ENCODE assay signal across 17 cellular contexts in genomic region chr6:70390067-70390466, GRCh38. TPM values are rescaled to one million over a fixed set of nuclear protein-coding genes. Genes with fewer than 3 reads are reported as not detected.
DNase-seq lines count a peak whose midpoint lies in the region; ATAC-seq, FAIRE-seq and TF ChIP-seq lines count a peak whose summit lies in the region.
"Had no signal": no experiment of that assay in that cellular context is flagged by ENCODE, and none has a peak within 500 bp of the region (broad histone marks: within the 10 kb centered on the region; RNA-seq: fewer than 3 reads in every experiment).

No MANE protein-coding gene starts in this region.

- H3K9me3 ChIP-seq in HepG2 (ENCODE audit: low read length): no peaks in the 10 kb centered on the region
- no peaks in the 10 kb centered on the region for H3K9me3 ChIP-seq in right lobe of liver
- H3K9me3 ChIP-seq: SJCRH30 had no signal

- H4K20me1 ChIP-seq in HepG2 (ENCODE audit: insufficient read depth, low read length): no peaks in the 10 kb centered on the region

- no peaks in the 10 kb centered on the region for H3K79me2 ChIP-seq in HepG2 (ENCODE audit: insufficient read depth, low read length)

- DNase-seq in HepG2 (ENCODE audit: low spot score) (peak; percentile 60), right lobe of liver (no peak), NCI-H146 treated with DMSO at 0.1 percent for 48 hours (lab: John Stamatoyannopoulos, UW; ENCODE audit: unreplicated experiment) (peak; percentile 86), NCI-H69 (lab: John Stamatoyannopoulos, UW) (peak; percentile 95), NK-92 (lab: John Stamatoyannopoulos, UW; ENCODE audit: unreplicated experiment) (no peak), HK-2 (ENCODE audit: unreplicated experiment) (no peak)
- DNase-seq: DMS79, Kasumi-1, NCI-H1694, NCI-H2171, NCI-H446, OCI-M1, SJCRH30, T-cell had no signal

- ATAC-seq in HepG2 (peak; percentile 38; the same call in 1 of the 3 replicates), right lobe of liver (no peak), HG03159 (IDR thresholded peaks at IDR 0.05; ENCODE audit: unreplicated experiment) (no peak)
- ATAC-seq: T-cell had no signal

- TF ChIP-seq CTCF in HepG2 (CRISPR knock-in tag; IDR thresholded peaks at IDR 0.05) (no peak), right lobe of liver (IDR thresholded peaks at IDR 0.05) (no peak)

- TF ChIP-seq RAD21 in HepG2 (CRISPR knock-in tag; IDR thresholded peaks at IDR 0.05): no peak

- POLR2A ChIA-PET in HepG2 (lab: Yijun Ruan, JAX): interaction anchor here (1.0 to 1.3 kb wide), 2 partner anchors 9 to 23 kb away, joined by 3 to 5 read pairs; partner anchors contain the start of gene FAM135A

- TF ChIP-seq POLR2A in HepG2 (IDR thresholded peaks at IDR 0.05; ENCODE audit: insufficient read depth in 1 of 2, low read depth in 2 of 2, low read length in 2 of 2): no peak
- TF ChIP-seq POLR2A in right lobe of liver (IDR thresholded peaks at IDR 0.05): no peak

- 0% methylated on average over 1 of the region's 1 CpG for WGBS in HepG2 (ENCODE audit: low lambda C conversion rate)
- 12% methylated on average over 1 of the region's 1 CpG for WGBS in right lobe of liver (ENCODE audit: insufficient coverage, low coverage, low lambda C conversion rate, missing lambda C conversion rate)

- no TSS peak for BruUV-seq in HepG2 (replicated peaks; lab: Mats Ljungman, UMichigan)

- H3K27ac ChIP-seq in HepG2 (ENCODE audit: extremely low read length, insufficient read depth, low read length): no peak overlapping the region
- no peak overlapping the region for H3K27ac ChIP-seq in right lobe of liver
- H3K27ac ChIP-seq: SJCRH30 had no signal

- no peak overlapping the region for H3K4me3 ChIP-seq in HepG2 (replicated peaks in 1 of 3; ENCODE audit: insufficient read depth in 1 of 3, low read depth in 2 of 3, low read length in 3 of 3)
- no peak overlapping the region for H3K4me3 ChIP-seq in right lobe of liver
- H3K4me3 ChIP-seq: SJCRH30 had no signal

- FAIRE-seq in HepG2 (lab: Jason Lieb, UNC) (no peak), islet of Langerhans (lab: Jason Lieb, UNC) (peak; percentile 85)
- FAIRE-seq: RCC 7860 had no signal

- no peak overlapping the region for H2AFZ ChIP-seq in HepG2 (ENCODE audit: low read length)

- H3K36me3 ChIP-seq in HepG2 (replicated peaks in 1 of 2; ENCODE audit: control insufficient read depth in 1 of 2, insufficient read depth in 2 of 2, low read length in 2 of 2): no peaks in the 10 kb centered on the region
- H3K36me3 ChIP-seq in right lobe of liver: no peaks in the 10 kb centered on the region
- H3K36me3 ChIP-seq: SJCRH30 had no signal

- in situ Hi-C loops in HepG2 (cut with HindIII; ENCODE audit: extremely low pct_ligation_motif_present, low pct_unique_long_range_greater_than_20kb): no loop called here

- no peak overlapping the region for H3K4me2 ChIP-seq in HepG2 (ENCODE audit: low read depth, low read length)

- 0 out of 5 replicates have a peak, but pooled peaks cover 0 to 2% of the 10 kb centered on the region in 2 experiments for H3K27me3 ChIP-seq in HepG2 (ENCODE audit: control insufficient read depth in 1 of 2, insufficient read depth in 2 of 2, low read length in 2 of 2)
- H3K27me3 ChIP-seq in right lobe of liver: no peaks in the 10 kb centered on the region
- H3K27me3 ChIP-seq: SJCRH30 had no signal

- intact Hi-C loops in HepG2 (cut with micrococcal nuclease; ENCODE audit: unreplicated experiment) (no loop called here), right lobe of liver (cut with DNase I) (no loop called here)

- no peak overlapping the region for H3K9ac ChIP-seq in HepG2 (ENCODE audit: insufficient read depth, low read depth, low read length)

- CTCF ChIA-PET in HepG2 (lab: Yijun Ruan, JAX; ENCODE audit: low intra/inter-chr PET ratio, low total read pairs): no interaction called here

- TF ChIP-seq EP300 in HepG2 (IDR thresholded peaks at IDR 0.05; ENCODE audit: low read depth in 2 of 2, low read length in 2 of 2) (0 out of 4 replicates have a peak, but pooled peaks of 1 of the 2 experiments have one; percentile 22), HepG2 (CRISPR knock-in tag; IDR thresholded peaks at IDR 0.05; ENCODE audit: borderline replicate concordance) (no peak)

- peaks cover 24% of the 10 kb centered on the region for H3K4me1 ChIP-seq in HepG2 (ENCODE audit: insufficient read depth, low read length)
- no peaks in the 10 kb centered on the region for H3K4me1 ChIP-seq in right lobe of liver
- H3K4me1 ChIP-seq: SJCRH30 had no signal

TF ChIP-seq in HepG2, 621 proteins besides CTCF, POLR2A, EP300 and RAD21 (continues in another document):
- TF ChIP-seq DR1 (CRISPR knock-in tag; IDR thresholded peaks at IDR 0.05): no peak
- no peak for TF ChIP-seq FIP1L1 (IDR thresholded peaks at IDR 0.05; ENCODE audit: borderline replicate concordance, insufficient read depth, low read depth, low read length)
- TF ChIP-seq ZNF160 (CRISPR knock-in tag; IDR thresholded peaks at IDR 0.05): no peak
- no peak for TF ChIP-seq TBP (CRISPR knock-in tag; IDR thresholded peaks at IDR 0.05)
- peak; percentile 29; the same call in 1 of the 2 replicates for TF ChIP-seq ARID5B (CRISPR knock-in tag; IDR thresholded peaks at IDR 0.05)
- TF ChIP-seq CREM (IDR thresholded peaks at IDR 0.05): no peak
- TF ChIP-seq CREM (CRISPR knock-in tag; IDR thresholded peaks at IDR 0.05): no peak
- TF ChIP-seq ZNF572 (CRISPR knock-in tag; IDR thresholded peaks at IDR 0.05): no peak
- no peak for TF ChIP-seq PITX1 (CRISPR knock-in tag; IDR thresholded peaks at IDR 0.05)
- peak; percentile 49 for TF ChIP-seq SAP130 (CRISPR knock-in tag; IDR thresholded peaks at IDR 0.05; ENCODE audit: low read depth)
- no peak for TF ChIP-seq ZNF136 (CRISPR knock-in tag; IDR thresholded peaks at IDR 0.05; ENCODE audit: low read depth)
- TF ChIP-seq SNRNP70 (IDR thresholded peaks at IDR 0.05; ENCODE audit: low read depth, low read length): no peak
- TF ChIP-seq PLRG1 (conservative IDR thresholded peaks at IDR 0.05): no peak

RNA-seq across cellular contexts. Expression of gene FAM135A, which starts 23.2 kb away (rescaled TPM):
- 26.9 and 32.9 TPM in 2 replicates for total RNA-seq in HepG2 (2016; rRNA removed; fragmentation: Illumina TruSeq; extraction: Trizol)
- total RNA-seq in HepG2 (2016; cell fraction: cytosol; rRNA removed; fragmentation: Illumina TruSeq; extraction: Trizol; ENCODE audit: low read depth): 17.8 and 19.2 TPM in 2 replicates
- total RNA-seq in HepG2 (2016; cell fraction: insoluble cytoplasmic fraction; rRNA removed; fragmentation: Illumina TruSeq; extraction: Trizol): 24.5 and 33.7 TPM in 2 replicates
- total RNA-seq in HepG2 (2016; cell fraction: membrane; rRNA removed; fragmentation: Illumina TruSeq; extraction: Trizol): 22.1 and 25.4 TPM in 2 replicates
- 40.9 and 41.2 TPM in 2 replicates for total RNA-seq in HepG2 (2016; cell fraction: nucleus; rRNA removed; fragmentation: Illumina TruSeq; extraction: Trizol)
- 24.3 and 31.5 TPM in 2 replicates for polyA plus RNA-seq in HepG2 (2011; rRNA removed)
- polyA plus RNA-seq in HepG2 (2011; cell fraction: cytosol; rRNA removed): 10.3 and 14.3 TPM in 2 replicates
- 19.3 and 22.2 TPM in 2 replicates for polyA plus RNA-seq in HepG2 (2011; cell fraction: nucleus; rRNA removed)
- polyA plus RNA-seq in HepG2 (2012): 12.7 and 14.8 TPM in 2 replicates
- polyA plus RNA-seq in HepG2 (2016; cell fraction: cytosol; fragmentation: Illumina TruSeq; extraction: Trizol; ENCODE audit: low read depth): 2.7 and 3.1 TPM in 2 replicates
- polyA plus RNA-seq in HepG2 (2016; cell fraction: insoluble cytoplasmic fraction; fragmentation: Illumina TruSeq; extraction: Trizol; ENCODE audit: low read depth): 23.1 and 24.1 TPM in 2 replicates
- 6.4 and 6.7 TPM in 2 replicates for polyA plus RNA-seq in HepG2 (2016; cell fraction: membrane; fragmentation: Illumina TruSeq; extraction: Trizol; ENCODE audit: low read depth)
- polyA plus RNA-seq in HepG2 (2016; cell fraction: nucleus; fragmentation: Illumina TruSeq; extraction: Trizol; ENCODE audit: insufficient read depth, low read depth): 21.1 and 25.9 TPM in 2 replicates
- 10.7 and 43.1 TPM in 2 replicates for polyA minus RNA-seq in HepG2 (2011; rRNA and poly(A)+ RNA removed; ENCODE audit: low replicate concordance)
- polyA minus RNA-seq in HepG2 (2011; cell fraction: cytosol; rRNA and poly(A)+ RNA removed): 26.6 and 32.6 TPM in 2 replicates
- polyA minus RNA-seq in HepG2 (2011; cell fraction: nucleus; rRNA and poly(A)+ RNA removed): 173 and 226 TPM in 2 replicates
- 10 to 100 TPM in 2 of 6 experiments, 1 to 10 TPM in 4; 3.9 to 17.0 (median 8.0) TPM for total RNA-seq in right lobe of liver

Comparison
In these comparisons a context has a peak if more than half of its experiments do, and no peak if none do; other contexts are left out.
1. DNase-seq: peak in HepG2 (single experiment), NCI-H146 treated with DMSO at 0.1 percent for 48 hours (single experiment) and NCI-H69 (single experiment); none in right lobe of liver (0 of 3), NK-92 (single experiment) and HK-2 (single experiment).